14 cellular contexts compared by ENCODE assay signal in the genomic region with DNA sequence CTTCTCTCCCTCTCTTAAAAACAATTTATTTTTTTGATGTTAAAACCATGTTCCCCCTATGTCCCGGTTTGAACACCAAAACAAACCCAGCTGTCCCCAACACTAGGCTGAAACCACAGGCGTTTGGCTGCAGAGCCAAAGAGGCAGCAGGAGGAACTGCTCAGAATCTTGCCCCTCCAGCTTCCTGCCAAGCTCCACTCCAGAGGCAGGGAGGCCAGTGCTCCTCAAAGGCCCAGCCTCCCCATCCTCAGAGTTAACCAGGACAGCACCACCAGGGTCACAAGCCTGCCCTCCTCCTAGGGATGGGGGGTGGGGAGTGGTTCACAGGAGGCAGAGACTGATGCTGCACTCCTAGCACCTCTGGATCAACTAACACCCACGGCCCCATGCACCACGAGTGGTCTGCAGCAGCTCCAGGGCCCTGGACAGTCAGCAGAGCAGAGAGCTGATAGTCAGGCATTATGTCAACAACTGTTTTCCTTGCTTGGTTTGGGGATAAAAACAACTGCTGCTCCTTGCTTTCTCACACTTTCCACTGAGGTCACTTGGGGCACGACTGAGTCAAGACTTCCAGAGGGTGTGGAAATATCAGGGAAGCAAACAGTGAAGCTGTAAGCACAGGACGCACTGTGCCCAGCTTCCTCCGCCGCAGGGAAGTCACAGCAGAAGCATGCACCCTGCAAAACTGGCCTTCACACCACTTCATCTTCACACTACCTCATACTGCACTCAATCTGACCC.
DNase-seq lines count a peak whose midpoint lies in the region; ATAC-seq, FAIRE-seq and TF ChIP-seq lines count a peak whose summit lies in the region.
"Had no signal": no experiment of that assay in that cellular context is flagged by ENCODE, and none has a peak within 500 bp of the region (broad histone marks: within the 10 kb centered on the region; RNA-seq: fewer than 3 reads in every experiment).

No MANE protein-coding gene starts in this region.

- no peaks in the 10 kb centered on the region for H4K20me1 ChIP-seq in GM12878 (ENCODE audit: control insufficient read depth, insufficient read depth)

- H3K27me3 ChIP-seq in GM06990 (replicated peaks; ENCODE audit: control insufficient read depth, insufficient read depth, low read length) (no peaks in the 10 kb centered on the region), GM12878 (replicated peaks in 1 of 2; ENCODE audit: control insufficient read depth in 2 of 2, insufficient read depth in 2 of 2, low read length in 1 of 2) (no peaks in the 10 kb centered on the region; a peak in 1 of 4 replicates), skeletal muscle tissue (ENCODE audit: control insufficient read depth in 3 of 3, insufficient read depth in 3 of 3, low read length in 3 of 3) (no peaks in the 10 kb centered on the region)

- H3K4me1 ChIP-seq in GM12878 (ENCODE audit: control insufficient read depth, insufficient read depth, low read length) (no peaks in the 10 kb centered on the region), skeletal muscle tissue (ENCODE audit: control insufficient read depth in 3 of 3, insufficient read depth in 3 of 3, low read length in 3 of 3) (peaks cover 10 to 21% (median 21%) of the 10 kb centered on the region in 3 donors)

- RAD21 ChIA-PET in GM12878 (lab: Charles Lee; ENCODE audit: unreplicated experiment): no interaction called here

- ATAC-seq in GM12878 (no peak), SK-N-SH treated with all-trans-retinoic acid at 6 μM for 48 hours (no peak; the same call in 2 of the 3 replicates), GM18861 (IDR thresholded peaks at IDR 0.05; ENCODE audit: unreplicated experiment) (no peak)
- ATAC-seq: activated CD4-positive, alpha-beta T cell treated with anti-CD3 and anti-CD28 coated beads for 36 hours; activated naive CD4-positive, alpha-beta T cell treated with anti-CD3 and anti-CD28 coated beads, Interleukin-2, amount 50 U/mL, for 72 hours had no signal

- TF ChIP-seq RAD21 in GM12878 (IDR thresholded peaks at IDR 0.05; ENCODE audit: insufficient read depth, low read depth, low read length): no peak

- peak; percentile 1 for DNase-seq in GM06990 (ENCODE audit: extremely low read depth, insufficient read length)
- DNase-seq in GM12878 (ENCODE audit: low read depth, low spot score): no peak
- peak; percentile 71 for DNase-seq in iris pigment epithelial cell (ENCODE audit: low read depth)
- no peak for DNase-seq in iPS-NIHi11 (ENCODE audit: low spot score)
- no peak for DNase-seq in SKM-1 (lab: John Stamatoyannopoulos, UW; ENCODE audit: unreplicated experiment)
- DNase-seq: activated CD4-positive, alpha-beta T cell treated with anti-CD3 and anti-CD28 coated beads for 36 hours; CD4-positive, CD25-positive, alpha-beta regulatory T cell; NCI-H446; stimulated activated CD4-positive, alpha-beta T cell treated with anti-CD3 and anti-CD28 coated beads, Interleukin-15, amount 100 ng/mL, for 24 hours had no signal

- intact Hi-C loops in GM12878 (cut with micrococcal nuclease; ENCODE audit: unreplicated experiment): no loop called here

- H3K9ac ChIP-seq in GM12878 (ENCODE audit: control insufficient read depth, insufficient read depth, low read length): no peak overlapping the region
- H3K9ac ChIP-seq in skeletal muscle tissue (ENCODE audit: low read depth in 1 of 3, low read length in 3 of 3): peak overlapping the region in 1 of 3 donors; percentile 10

- SMC1A ChIA-PET in GM12878 (lab: Charles Lee; ENCODE audit: uncharacterized antibody, unreplicated experiment): interaction anchor here (1.0 to 1.3 kb wide), 2 partner anchors 10 to 252 kb away, joined by 3 to 4 read pairs; no protein-coding TSS in a partner anchor

- H3K27ac ChIP-seq in GM12878 (ENCODE audit: control insufficient read depth, insufficient read depth) (no peak overlapping the region), skeletal muscle tissue (ENCODE audit: low read depth, low read length) (peak overlapping the region; percentile 25)

- H3K9me3 ChIP-seq in GM12878 (replicated peaks; ENCODE audit: control insufficient read depth, insufficient read depth, low read length) (no peaks in the 10 kb centered on the region), skeletal muscle tissue (ENCODE audit: control insufficient read depth in 3 of 3, low read length in 3 of 3) (no peaks in the 10 kb centered on the region)

- H3K4me3 ChIP-seq in GM06990 (replicated peaks; ENCODE audit: low read depth, low read length) (no peak overlapping the region), GM12878 (no peak overlapping the region), skeletal muscle tissue (ENCODE audit: low read length in 3 of 3) (no peak overlapping the region)

- CTCF ChIA-PET in GM12878 (lab: Yijun Ruan, JAX): no interaction called here

- no TSS peak for BruUV-seq in GM12878 (replicated peaks; lab: Mats Ljungman, UMichigan)

- POLR2A ChIA-PET in GM12878 (lab: Charles Lee): interaction anchor here (0.6 kb wide), 1 partner anchor 1862 kb away, joined by 4 read pairs; no protein-coding TSS in a partner anchor

- no peak for TF ChIP-seq EP300 in GM12878 (IDR thresholded peaks at IDR 0.05; ENCODE audit: borderline replicate concordance in 1 of 2, control insufficient read depth in 1 of 2, low read depth in 2 of 2, low read length in 2 of 2)

- TF ChIP-seq POLR2A in GM12878 (IDR thresholded peaks at IDR 0.05; ENCODE audit: low read depth, low read length): no peak

- FAIRE-seq in GM12878 (lab: Jason Lieb, UNC): peak; percentile 61
- FAIRE-seq: endothelial cell of umbilical vein had no signal

- H3K4me2 ChIP-seq in GM12878 (ENCODE audit: control insufficient read depth, insufficient read depth): no peak overlapping the region

- TF ChIP-seq CTCF in GM06990 (IDR thresholded peaks at IDR 0.05; ENCODE audit: insufficient read depth, low read length, poor library complexity, severe bottlenecking): no peak
- TF ChIP-seq CTCF in GM12878 (IDR thresholded peaks at IDR 0.05 in 2 of 3, conservative IDR thresholded peaks at IDR 0.05 in 1 of 3; ENCODE audit: control insufficient read depth in 2 of 3, extremely low read depth in 1 of 3, insufficient read depth in 1 of 3, low read depth in 3 of 3, low read length in 3 of 3): no peak

- no peaks in the 10 kb centered on the region for H3K36me3 ChIP-seq in GM06990 (ENCODE audit: control insufficient read depth, insufficient read depth, low read length)
- no peaks in the 10 kb centered on the region for H3K36me3 ChIP-seq in GM12878 (ENCODE audit: control insufficient read depth in 2 of 2, insufficient read depth in 2 of 2, low read length in 1 of 2)
- no peaks in the 10 kb centered on the region for H3K36me3 ChIP-seq in skeletal muscle tissue (ENCODE audit: control insufficient read depth in 3 of 3, insufficient read depth in 3 of 3, low read length in 3 of 3)

- no peak overlapping the region for H2AFZ ChIP-seq in GM12878 (ENCODE audit: control insufficient read depth, low read depth, low read length)

- in situ Hi-C loops in GM12878 (cut with MboI): no loop called here

- no peaks in the 10 kb centered on the region for H3K79me2 ChIP-seq in GM12878 (ENCODE audit: control insufficient read depth, insufficient read depth, low read length)

- 36% methylated on average over 8 of the region's 8 CpGs for WGBS in GM12878 (ENCODE audit: insufficient coverage, insufficient replicate concordance, low lambda C conversion rate, missing lambda C conversion rate)

TF ChIP-seq in GM12878, 131 proteins besides CTCF, POLR2A, EP300 and RAD21 (continues in another document):
- TF ChIP-seq, protein P1, sequence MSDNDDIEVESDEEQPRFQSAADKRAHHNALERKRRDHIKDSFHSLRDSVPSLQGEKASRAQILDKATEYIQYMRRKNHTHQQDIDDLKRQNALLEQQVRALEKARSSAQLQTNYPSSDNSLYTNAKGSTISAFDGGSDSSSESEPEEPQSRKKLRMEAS (IDR thresholded peaks at IDR 0.05; ENCODE audit: low read depth, low read length): no peak
- TF ChIP-seq SMARCA5 (IDR thresholded peaks at IDR 0.05): no peak
- TF ChIP-seq CREM (IDR thresholded peaks at IDR 0.05; ENCODE audit: low read depth): no peak
- TF ChIP-seq, protein P2, sequence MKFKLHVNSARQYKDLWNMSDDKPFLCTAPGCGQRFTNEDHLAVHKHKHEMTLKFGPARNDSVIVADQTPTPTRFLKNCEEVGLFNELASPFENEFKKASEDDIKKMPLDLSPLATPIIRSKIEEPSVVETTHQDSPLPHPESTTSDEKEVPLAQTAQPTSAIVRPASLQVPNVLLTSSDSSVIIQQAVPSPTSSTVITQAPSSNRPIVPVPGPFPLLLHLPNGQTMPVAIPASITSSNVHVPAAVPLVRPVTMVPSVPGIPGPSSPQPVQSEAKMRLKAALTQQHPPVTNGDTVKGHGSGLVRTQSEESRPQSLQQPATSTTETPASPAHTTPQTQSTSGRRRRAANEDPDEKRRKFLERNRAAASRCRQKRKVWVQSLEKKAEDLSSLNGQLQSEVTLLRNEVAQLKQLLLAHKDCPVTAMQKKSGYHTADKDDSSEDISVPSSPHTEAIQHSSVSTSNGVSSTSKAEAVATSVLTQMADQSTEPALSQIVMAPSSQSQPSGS (IDR thresholded peaks at IDR 0.05; ENCODE audit: low read length): no peak
- no peak for TF ChIP-seq ZNF274 (IDR thresholded peaks at IDR 0.05; ENCODE audit: insufficient read depth, insufficient read length)
- TF ChIP-seq YY1 (IDR thresholded peaks at IDR 0.05; ENCODE audit: low read depth, low read length): no peak
- TF ChIP-seq POLR2AphosphoS5 (IDR thresholded peaks at IDR 0.05; ENCODE audit: low read length): no peak

TF ChIP-seq in SK-N-SH treated with all-trans-retinoic acid at 6 μM for 48 hours, 23 proteins besides CTCF, POLR2A, EP300 and RAD21 (continues in another document):
- TF ChIP-seq ZFP3 (CRISPR knock-in tag; IDR thresholded peaks at IDR 0.05) (no peak), PPARA (CRISPR knock-in tag; IDR thresholded peaks at IDR 0.05; ENCODE audit: borderline replicate concordance) (no peak), ZC3H10 (CRISPR knock-in tag; IDR thresholded peaks at IDR 0.05) (no peak), ARNTL (CRISPR knock-in tag; IDR thresholded peaks at IDR 0.05; ENCODE audit: borderline replicate concordance, low read depth) (no peak), CSDC2 (CRISPR knock-in tag; IDR thresholded peaks at IDR 0.05) (no peak)
- TF ChIP-seq, protein P3, sequence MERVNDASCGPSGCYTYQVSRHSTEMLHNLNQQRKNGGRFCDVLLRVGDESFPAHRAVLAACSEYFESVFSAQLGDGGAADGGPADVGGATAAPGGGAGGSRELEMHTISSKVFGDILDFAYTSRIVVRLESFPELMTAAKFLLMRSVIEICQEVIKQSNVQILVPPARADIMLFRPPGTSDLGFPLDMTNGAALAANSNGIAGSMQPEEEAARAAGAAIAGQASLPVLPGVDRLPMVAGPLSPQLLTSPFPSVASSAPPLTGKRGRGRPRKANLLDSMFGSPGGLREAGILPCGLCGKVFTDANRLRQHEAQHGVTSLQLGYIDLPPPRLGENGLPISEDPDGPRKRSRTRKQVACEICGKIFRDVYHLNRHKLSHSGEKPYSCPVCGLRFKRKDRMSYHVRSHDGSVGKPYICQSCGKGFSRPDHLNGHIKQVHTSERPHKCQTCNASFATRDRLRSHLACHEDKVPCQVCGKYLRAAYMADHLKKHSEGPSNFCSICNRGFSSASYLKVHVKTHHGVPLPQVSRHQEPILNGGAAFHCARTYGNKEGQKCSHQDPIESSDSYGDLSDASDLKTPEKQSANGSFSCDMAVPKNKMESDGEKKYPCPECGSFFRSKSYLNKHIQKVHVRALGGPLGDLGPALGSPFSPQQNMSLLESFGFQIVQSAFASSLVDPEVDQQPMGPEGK (CRISPR knock-in tag; IDR thresholded peaks at IDR 0.05; ENCODE audit: borderline replicate concordance): no peak

Comparison
In these comparisons a context has a peak if more than half of its experiments do, and no peak if none do; other contexts are left out.
1. DNase-seq: peak in GM06990 (single experiment) and iris pigment epithelial cell (single experiment); none in GM12878 (single experiment), iPS-NIHi11 (single experiment) and SKM-1 (single experiment).